ENCODE assay signal across 26 cellular contexts in genomic region chr18:74775239-74775638, GRCh38.
DNase-seq lines count a peak whose midpoint lies in the region; ATAC-seq and TF ChIP-seq lines count a peak whose summit lies in the region.
"Had no signal": no experiment of that assay in that cellular context is flagged by ENCODE, and none has a peak within 500 bp of the region (broad histone marks: within the 10 kb centered on the region; RNA-seq: fewer than 3 reads in every experiment).

No MANE protein-coding gene starts in this region.

- DNase-seq in HCEC 1CT (peak; percentile 92), adipocyte (ENCODE audit: low read depth) (peak; percentile 71), fibroblast of mammary gland (ENCODE audit: low read depth) (peak; percentile 73), tibial artery (no peak), middle frontal gyrus (ENCODE audit: extremely low spot score, low spot score) (no peak), anterior cingulate cortex (lab: John Stamatoyannopoulos, UW) (no peak)
- DNase-seq: activated CD4-positive, alpha-beta T cell treated with anti-CD3 and anti-CD28 coated beads for 1 hour; activated naive CD8-positive, alpha-beta T cell treated with anti-CD3 and anti-CD28 coated beads, Interleukin-2, amount 10 ng/mL, durations not matched to agents 7 days and 5 days; C1 segment of cervical spinal cord; DMS 273 treated with DMSO at 0.1 percent for 48 hours; effector CD4-positive, alpha-beta T cell; MG63; naive thymus-derived CD8-positive, alpha-beta T cell; NCI-H146; Peyer's patch; posterior cingulate gyrus; stimulated activated CD4-positive, alpha-beta T cell treated with anti-CD3 and anti-CD28 coated beads, Interleukin-4, amount 100 ng/mL, for 24 hours; T1000 had no signal

- no peak for ATAC-seq in GM18907 (IDR thresholded peaks at IDR 0.05; ENCODE audit: unreplicated experiment)
- ATAC-seq: GM12878; HCT116; HepG2; naive thymus-derived CD8-positive, alpha-beta T cell had no signal

- intact Hi-C loops in tibial artery (cut with DNase I; ENCODE audit: low total_unique reads) = no loop called here

- no peaks in the 10 kb centered on the region for H3K36me3 ChIP-seq in adipocyte (ENCODE audit: control insufficient read depth, insufficient read depth, low read length, severe bottlenecking)
- no peaks in the 10 kb centered on the region for H3K36me3 ChIP-seq in skeletal muscle satellite cell (ENCODE audit: insufficient read depth, low read length)
- no peaks in the 10 kb centered on the region for H3K36me3 ChIP-seq in tibial artery
- H3K36me3 ChIP-seq: esophagus muscularis mucosa, MG63, Peyer's patch had no signal

- no peak overlapping the region for H3K27ac ChIP-seq in tibial artery
- H3K27ac ChIP-seq: esophagus muscularis mucosa, hepatocyte, Peyer's patch, SK-N-MC had no signal

- no peak for TF ChIP-seq CTCF in fibroblast of mammary gland (conservative IDR thresholded peaks at IDR 0.05; ENCODE audit: control insufficient read depth, insufficient read depth, low read depth, low read length)
- no peak for TF ChIP-seq CTCF in tibial artery (IDR thresholded peaks at IDR 0.05)

- no peaks in the 10 kb centered on the region for H3K27me3 ChIP-seq in adipocyte (replicated peaks; ENCODE audit: control insufficient read depth, insufficient read depth, low read length)
- H3K27me3 ChIP-seq in skeletal muscle satellite cell (ENCODE audit: control insufficient read depth, insufficient read depth, low read length) = no peaks in the 10 kb centered on the region
- no peaks in the 10 kb centered on the region for H3K27me3 ChIP-seq in tibial artery
- H3K27me3 ChIP-seq: esophagus muscularis mucosa, hepatocyte, MG63, Peyer's patch had no signal

- peaks cover 4% of the 10 kb centered on the region for H3K4me1 ChIP-seq in adipocyte (ENCODE audit: control insufficient read depth, insufficient read depth, low read length)
- H3K4me1 ChIP-seq in skeletal muscle satellite cell (ENCODE audit: control insufficient read depth, insufficient read depth, low read length) = peaks cover 19% of the 10 kb centered on the region
- no peaks in the 10 kb centered on the region for H3K4me1 ChIP-seq in tibial artery
- H3K4me1 ChIP-seq: esophagus muscularis mucosa had no signal

- no peak overlapping the region for H3K4me2 ChIP-seq in skeletal muscle satellite cell (ENCODE audit: low read length)
- H3K4me2 ChIP-seq: hepatocyte had no signal

- H3K9me3 ChIP-seq in adipocyte (ENCODE audit: control insufficient read depth, low read length) (no peaks in the 10 kb centered on the region), skeletal muscle satellite cell (replicated peaks; ENCODE audit: low read length) (no peaks in the 10 kb centered on the region), tibial artery (no peaks in the 10 kb centered on the region)
- H3K9me3 ChIP-seq: esophagus muscularis mucosa, MG63, Peyer's patch had no signal

- H3K9ac ChIP-seq in adipocyte (ENCODE audit: low read length) = no peak overlapping the region
- H3K9ac ChIP-seq in skeletal muscle satellite cell (ENCODE audit: low read depth, low read length) = peak overlapping the region; percentile 36

- H3K4me3 ChIP-seq in adipocyte (ENCODE audit: low read length) (no peak overlapping the region), fibroblast of mammary gland (ENCODE audit: control insufficient read depth, low read depth, low read length) (no peak overlapping the region), skeletal muscle satellite cell (ENCODE audit: low read length) (no peak overlapping the region), tibial artery (no peak overlapping the region)
- H3K4me3 ChIP-seq: esophagus muscularis mucosa, GM12878, hepatocyte, MG63, Peyer's patch, SK-N-MC had no signal

Comparison
In these comparisons a context has a peak if more than half of its experiments do, and no peak if none do; other contexts are left out.
1. DNase-seq: peak in HCEC 1CT (single experiment), adipocyte (single experiment) and fibroblast of mammary gland (single experiment); none in tibial artery (0 of 2), middle frontal gyrus (single experiment) and anterior cingulate cortex (0 of 58).